In genomic region chr19:53195265-53195879, GRCh38 we compare ENCODE assay signal across 8 cellular contexts. TPM values are rescaled to one million over a fixed set of nuclear protein-coding genes. Genes with fewer than 3 reads are reported as not detected.
A peak's percentile ranks its signal among the peaks of the same experiment; 100 is the strongest.
DNase-seq lines count a peak whose midpoint lies in the region; ATAC-seq and TF ChIP-seq lines count a peak whose summit lies in the region.

No MANE protein-coding gene starts in this region.

- ATAC-seq in T-cell (replicated peaks in 1 of 4), result peak; percentile 44 to 52 (median 49)
- peak in 3 of 4 donors; percentile 45 to 63 (median 51) for ATAC-seq in psoas muscle
- ATAC-seq in GM19397 (IDR thresholded peaks at IDR 0.05; ENCODE audit: unreplicated experiment), result no peak
- ATAC-seq in GM18502 (IDR thresholded peaks at IDR 0.05; ENCODE audit: poor library complexity, unreplicated experiment), result no peak

- peaks cover 0 to 3% of the 10 kb centered on the region in 2 donors for H3K27me3 Mint-ChIP-seq in T-cell

- CTCF ChIA-PET in T-cell (lab: Charles Lee), result interaction anchor here in 1 of 2 donors (0.6 to 1.2 kb wide), 3 partner anchors 83 to 325 kb away, joined by 3 to 4 read pairs (median 3); no protein-coding TSS in a partner anchor

- no peaks in the 10 kb centered on the region for H3K9me3 ChIP-seq in cardiac muscle cell (ENCODE audit: low read depth)
- H3K9me3 ChIP-seq in psoas muscle, result peaks cover 11% of the 10 kb centered on the region

- TF ChIP-seq CTCF in GM10266 (IDR thresholded peaks at IDR 0.05; ENCODE audit: control insufficient read depth, insufficient read depth, low read depth, missing control alignments) (peak; percentile 93), cardiac muscle cell (IDR thresholded peaks at IDR 0.05; ENCODE audit: low read depth, low read length) (peak; percentile 94), psoas muscle (IDR thresholded peaks at IDR 0.05) (peak; percentile 79)

- peaks cover 37% of the 10 kb centered on the region for H3K36me3 Mint-ChIP-seq in T-cell

- peaks cover 0 to 31% (median 28%) of the 10 kb centered on the region in 3 donors for H3K9me3 Mint-ChIP-seq in T-cell

- DNase-seq in GM10266 (ENCODE audit: extremely low spot score) (peak; percentile 73), NCI-H1417 treated with DMSO at 0.1 percent for 48 hours (lab: John Stamatoyannopoulos, UW) (peak; percentile 33), T-cell (peak; percentile 49 to 84 (median 66)), cardiac muscle cell (ENCODE audit: low read depth in 1 of 2, low spot score in 1 of 2) (peak; percentile 85 to 87), psoas muscle (peak; percentile 57 to 72)
- DNase-seq in activated naive CD8-positive, alpha-beta T cell treated with anti-CD3 and anti-CD28 coated beads, Interleukin-2, amount 50 U/mL, for 16 hours (ENCODE audit: low read depth, low spot score), result peak; percentile 27

- no peak overlapping the region for H3K27ac ChIP-seq in cardiac muscle cell
- H3K27ac ChIP-seq in psoas muscle, result no peak overlapping the region

- H3K4me3 ChIP-seq in cardiac muscle cell, result no peak overlapping the region
- no peak overlapping the region for H3K4me3 ChIP-seq in psoas muscle

- H3K27ac Mint-ChIP-seq in T-cell, result peak overlapping the region; percentile 3 to 53

- peaks cover 37 to 52% (median 39%) of the 10 kb centered on the region in 3 donors for H3K4me1 Mint-ChIP-seq in T-cell

- WGBS in psoas muscle, 3 donors, result 0 to 1% (median 0%) methylated on average over 3 of the region's 3 CpGs

- H3K4me1 ChIP-seq in cardiac muscle cell (ENCODE audit: low read depth), result no peaks in the 10 kb centered on the region
- peaks cover 3% of the 10 kb centered on the region for H3K4me1 ChIP-seq in psoas muscle

- H3K4me3 Mint-ChIP-seq in T-cell, result peak overlapping the region; percentile 32 to 95 (median 95)

- intact Hi-C loops in psoas muscle (cut with DNase I), result loop anchor here (5.0 to 10.0 kb wide), 3 partner anchors 57 to 199 kb away; partner anchors contain the start of genes ZNF525 (in 1 of the 2), ZNF677 (in 1 of the 2) and ZNF765 (in 1 of the 2)

- POLR2A ChIA-PET in T-cell (lab: Charles Lee), result no interaction called here

- H3K27me3 ChIP-seq in cardiac muscle cell, result no peaks in the 10 kb centered on the region
- H3K27me3 ChIP-seq in psoas muscle (ENCODE audit: insufficient read depth in 3 of 3, low read length in 2 of 3), result peaks cover 0 to 4% (median 4%) of the 10 kb centered on the region in 3 donors

- H3K36me3 ChIP-seq in cardiac muscle cell (no peaks in the 10 kb centered on the region), psoas muscle (ENCODE audit: insufficient read depth in 1 of 2, low read depth in 1 of 2) (peaks cover 0 to 4% of the 10 kb centered on the region in 2 donors)

RNA-seq across cellular contexts. Expression of gene ZNF665, which starts 2.2 kb away (rescaled TPM):
- total RNA-seq in T-cell, result 1 to 10 TPM; 2.5 to 5.3 (median 3.3) TPM
- 1.4 and 5.2 TPM in 2 replicates for total RNA-seq in cardiac muscle cell
- polyA plus RNA-seq in cardiac muscle cell, result 1.0 and 4.1 TPM in 2 replicates
- 1 to 10 TPM in 1 of 4 donors, under 1 TPM in 3; 0.47 to 1.1 (median 0.75) TPM for total RNA-seq in psoas muscle
- under 1 TPM; 0.20 to 0.66 (median 0.48) TPM for polyA plus RNA-seq in psoas muscle

RNA-seq across cellular contexts. Expression of gene ZNF347, which starts 36.5 kb away (rescaled TPM):
- total RNA-seq in T-cell (10 to 100 TPM in 3 of 5 donors, 1 to 10 TPM in 2; 6.0 to 14.2 (median 10.9) TPM), cardiac muscle cell (2.9 and 5.8 TPM in 2 replicates), psoas muscle (1 to 10 TPM; 3.8 to 6.8 (median 5.4) TPM)
- polyA plus RNA-seq in cardiac muscle cell (1.9 and 5.8 TPM in 2 replicates), psoas muscle (1 to 10 TPM; 2.6 to 6.2 (median 3.4) TPM)

RNA-seq across cellular contexts. Expression of gene ZNF677, which starts 59.3 kb away (rescaled TPM):
- total RNA-seq in T-cell (10 to 100 TPM in 4 of 5 donors, 1 to 10 TPM in 1; 8.0 to 20.1 (median 13.7) TPM), cardiac muscle cell (47.0 and 62.1 TPM in 2 replicates), psoas muscle (1 to 10 TPM; 5.1 to 9.7 (median 6.8) TPM)
- polyA plus RNA-seq in cardiac muscle cell (49.2 and 68.8 TPM in 2 replicates), psoas muscle (1 to 10 TPM; 3.3 to 9.5 (median 4.0) TPM)

Comparison
In these comparisons a context has a peak if more than half of its experiments do, and no peak if none do; other contexts are left out.
1. DNase-seq: peak in every context shown above with its lines; median percentile 86 in cardiac muscle cell; 73 in GM10266; 66 in T-cell; 64 in psoas muscle; 33 in NCI-H1417 treated with DMSO at 0.1 percent for 48 hours; 27 in activated naive CD8-positive, alpha-beta T cell treated with anti-CD3 and anti-CD28 coated beads, Interleukin-2, amount 50 U/mL, for 16 hours.
2. ATAC-seq: peak in T-cell (4 of 4) and psoas muscle (3 of 4); none in GM19397 (single experiment) and GM18502 (single experiment).
3. Peak in every context shown above with its lines, with median percentiles within 50 percentile points of each other: CTCF ChIP-seq.